Comparison of ENCODE assay signal across 21 cellular contexts in genomic region chr1:37797750-37798345, GRCh38. TPM values are rescaled to one million over a fixed set of nuclear protein-coding genes. Genes with fewer than 3 reads are reported as not detected.
A peak's percentile ranks its signal among the peaks of the same experiment; 100 is the strongest.
DNase-seq lines count a peak whose midpoint lies in the region; ATAC-seq, FAIRE-seq and TF ChIP-seq lines count a peak whose summit lies in the region.
"Had no signal": no experiment of that assay in that cellular context is flagged by ENCODE, and none has a peak within 500 bp of the region (broad histone marks: within the 10 kb centered on the region; RNA-seq: fewer than 3 reads in every experiment).

No MANE protein-coding gene starts in this region.

- no peak for TF ChIP-seq RAD21 in K562 (CRISPR knock-in tag; conservative IDR thresholded peaks at IDR 0.05 in 1 of 2, IDR thresholded peaks at IDR 0.05 in 1 of 2)

- TF ChIP-seq POLR2A in K562 (conservative IDR thresholded peaks at IDR 0.05) = no peak

- no peak for FAIRE-seq in K562 (lab: Jason Lieb, UNC)
- FAIRE-seq: kidney, urothelium cell line had no signal

- TF ChIP-seq EP300 in K562 (IDR thresholded peaks at IDR 0.05; ENCODE audit: low read length) = no peak

- BruUV-seq in K562 (replicated peaks; lab: Mats Ljungman, UMichigan) = no TSS peak

- in situ Hi-C loops in K562 (cut with MboI) = no loop called here

- H3K79me2 ChIP-seq in K562 (ENCODE audit: control insufficient read depth, insufficient read depth, low read length) = no peaks in the 10 kb centered on the region
- H3K79me2 ChIP-seq: hepatocyte had no signal

- intact Hi-C loops in K562 (cut with micrococcal nuclease) (no loop called here), left ventricle myocardium superior (cut with micrococcal nuclease) (no loop called here)

- DNase-seq in AG09309 (ENCODE audit: low read depth) = peak; percentile 57
- peak; percentile 64 for DNase-seq in HT1080 (ENCODE audit: low read depth)
- DNase-seq in K562 (ENCODE audit: extremely low read depth in 1 of 4, low spot score in 3 of 4) = no peak
- peak; percentile 13 for DNase-seq in kidney tubule cell (ENCODE audit: low spot score)
- no peak for DNase-seq in NCI-H2196 (lab: John Stamatoyannopoulos, UW; ENCODE audit: unreplicated experiment)
- DNase-seq in NCI-H748 (lab: John Stamatoyannopoulos, UW; ENCODE audit: unreplicated experiment) = no peak
- no peak for DNase-seq in DMS153 treated with DMSO at 0.1 percent for 48 hours (lab: John Stamatoyannopoulos, UW; ENCODE audit: unreplicated experiment)
- no peak for DNase-seq in left ventricle myocardium superior
- DNase-seq: activated CD4-positive, alpha-beta T cell treated with anti-CD3 and anti-CD28 coated beads, Interleukin-2, amount 50 U/mL, for 4 hours; activated naive CD4-positive, alpha-beta T cell treated with anti-CD3 and anti-CD28 coated beads for 36 hours; dorsolateral prefrontal cortex; KBM-7; kidney; midbrain; NCI-H1436 treated with DMSO at 0.1 percent for 48 hours; NCI-H2227 treated with DMSO at 0.1 percent for 48 hours; right cardiac atrium; RPMI8226 had no signal

- H3K4me2 ChIP-seq in K562 (ENCODE audit: insufficient read depth, low read length) = no peak overlapping the region
- H3K4me2 ChIP-seq: hepatocyte had no signal

- 13% methylated on average over 3 of the region's 3 CpGs for WGBS in K562 (ENCODE audit: insufficient coverage, low coverage, missing lambda C conversion rate)

- H3K4me3 ChIP-seq in AG09309 (ENCODE audit: control insufficient read depth, low read depth, low read length) (no peak overlapping the region), K562 (no peak overlapping the region)
- H3K4me3 ChIP-seq: dorsolateral prefrontal cortex, hepatocyte had no signal

- no peak overlapping the region for H2AFZ ChIP-seq in K562 (ENCODE audit: low read depth, low read length)
- H2AFZ ChIP-seq: hepatocyte had no signal

- CTCF ChIA-PET in K562 (lab: Yijun Ruan, JAX; ENCODE audit: low intra/inter-chr PET ratio) = no interaction called here

- peaks cover 2 to 15% of the 10 kb centered on the region in 2 experiments; a peak in 3 of 5 replicates for H3K27me3 ChIP-seq in K562 (ENCODE audit: control insufficient read depth in 2 of 2, insufficient read depth in 2 of 2, low read length in 2 of 2)
- H3K27me3 ChIP-seq: dorsolateral prefrontal cortex had no signal

- no peak overlapping the region for H3K9ac ChIP-seq in K562 (ENCODE audit: insufficient read depth in 1 of 2, low read depth in 2 of 2, low read length in 2 of 2)

- peaks cover 20% of the 10 kb centered on the region for H4K20me1 ChIP-seq in K562 (replicated peaks; ENCODE audit: control insufficient read depth, insufficient read depth, low read length)

- no peak overlapping the region for H3K27ac ChIP-seq in K562 (ENCODE audit: extremely low read depth, low read depth, low read length)
- H3K27ac ChIP-seq: dorsolateral prefrontal cortex, hepatocyte, HL-60 had no signal

- H3K9me1 ChIP-seq in K562 (ENCODE audit: control insufficient read depth, insufficient read depth, low read length) = no peaks in the 10 kb centered on the region

- POLR2A ChIA-PET in K562 (lab: Yijun Ruan, JAX) = interaction anchor here (2.8 kb wide), 1 partner anchor 10 kb away, joined by 18 read pairs; the partner anchor contains the start of genes C1orf122 and YRDC

- no peak for TF ChIP-seq CTCF in AG09309 (IDR thresholded peaks at IDR 0.05; ENCODE audit: control insufficient read depth, insufficient read depth, low read depth, low read length, missing control alignments)
- TF ChIP-seq CTCF in K562 (IDR thresholded peaks at IDR 0.05 in 2 of 3, conservative IDR thresholded peaks at IDR 0.05 in 1 of 3; ENCODE audit: insufficient read depth in 2 of 3, low read depth in 1 of 3, low read length in 3 of 3) = no peak

- peaks cover 19% of the 10 kb centered on the region for H3K36me3 ChIP-seq in K562 (ENCODE audit: control insufficient read depth, insufficient read depth, low read length)

- H3K9me3 ChIP-seq in K562 (replicated peaks; ENCODE audit: control insufficient read depth, insufficient read depth, low read depth, low read length) = no peaks in the 10 kb centered on the region

- ATAC-seq in K562 = no peak
- ATAC-seq in left ventricle myocardium superior = no peak
- ATAC-seq: right cardiac atrium had no signal

- H3K4me1 ChIP-seq in K562 (replicated peaks in 1 of 2; ENCODE audit: control insufficient read depth in 2 of 2, insufficient read depth in 2 of 2, low read length in 2 of 2) = peaks cover 0 to 27% of the 10 kb centered on the region in 2 experiments; a peak in 3 of 5 replicates

RNA-seq across cellular contexts. Expression of gene MANEAL, which starts 4.2 kb away (rescaled TPM):
- total RNA-seq in HT1080 (2014; rRNA removed; shearing (Covaris generic)) = 18.6 and 21.6 TPM in 2 replicates
- 10.1 and 11.1 TPM in 2 replicates for polyA plus RNA-seq in HT1080 (2015; cell fraction: cytosol; rRNA removed)
- 4.8 and 4.9 TPM in 2 replicates for polyA plus RNA-seq in HT1080 (2015; cell fraction: nucleus; rRNA removed)
- total RNA-seq in K562 (2011; cell fraction: chromatin; rRNA removed; ENCODE audit: low replicate concordance) = 1.1 and 3.1 TPM in 2 replicates
- total RNA-seq in K562 (2011; cell fraction: nucleolus; rRNA removed) = 3.7 and 4.5 TPM in 2 replicates
- 3.5 and 3.7 TPM in 2 replicates for total RNA-seq in K562 (2011; cell fraction: nucleoplasm; rRNA removed)
- 1.2 and 2.7 TPM in 2 replicates for total RNA-seq in K562 (2014; rRNA removed)
- 1.1 TPM in 2 replicates for total RNA-seq in K562 (2014; rRNA removed; fragmentation: Illumina TruSeq; extraction: Trizol)
- total RNA-seq in K562 (2015; rRNA removed; fragmentation: Illumina TruSeq; extraction: Trizol) = 2.0 and 2.1 TPM in 2 replicates
- total RNA-seq in K562 (2021) = 2.0 and 2.2 TPM in 2 replicates
- polyA plus RNA-seq in K562 (2011; rRNA removed) = 1.0 and 3.2 TPM in 2 replicates
- polyA plus RNA-seq in K562 (2011; cell fraction: cytosol; rRNA removed) = 2.0 and 5.7 TPM in 2 replicates
- polyA plus RNA-seq in K562 (2011; cell fraction: nucleus; rRNA removed) = 0.65 and 2.1 TPM in 2 replicates
- polyA plus RNA-seq in K562 (2012) = 1.1 and 2.3 TPM in 2 replicates
- polyA plus RNA-seq in K562 (2014; fragmentation: Illumina TruSeq; extraction: Trizol) = 1.6 and 1.9 TPM in 2 replicates
- under 1 TPM; 0.37 to 0.59 TPM for polyA plus RNA-seq in K562 (2014; fragmentation: Nextera tagmentation; extraction: Ambion mirVana)
- polyA plus RNA-seq in K562 (2014; rRNA removed) = 0.95 and 1.00 TPM in 2 replicates
- 0.69 and 2.1 TPM in 2 replicates for polyA minus RNA-seq in K562 (2011; rRNA and poly(A)+ RNA removed)
- polyA minus RNA-seq in K562 (2011; cell fraction: cytosol; rRNA and poly(A)+ RNA removed) = 2.5 and 4.6 TPM in 2 replicates
- 0.44 and 0.81 TPM in 2 replicates for polyA minus RNA-seq in K562 (2011; cell fraction: nucleus; rRNA and poly(A)+ RNA removed)
- total RNA-seq in left ventricle myocardium superior = 1.8 TPM

RNA-seq across cellular contexts. Expression of gene C1orf122, which starts 9.7 kb away (rescaled TPM):
- total RNA-seq in HT1080 (2014; rRNA removed; shearing (Covaris generic)) = 70.7 and 79.1 TPM in 2 replicates
- 35.0 and 48.0 TPM in 2 replicates for polyA plus RNA-seq in HT1080 (2015; cell fraction: cytosol; rRNA removed)
- 18.9 and 23.8 TPM in 2 replicates for polyA plus RNA-seq in HT1080 (2015; cell fraction: nucleus; rRNA removed)
- total RNA-seq in K562 (2011; cell fraction: chromatin; rRNA removed; ENCODE audit: low replicate concordance) = 2.4 and 6.3 TPM in 2 replicates
- total RNA-seq in K562 (2011; cell fraction: nucleolus; rRNA removed) = 12.6 and 15.3 TPM in 2 replicates
- total RNA-seq in K562 (2011; cell fraction: nucleoplasm; rRNA removed) = 6.2 and 7.9 TPM in 2 replicates
- 70.9 and 85.3 TPM in 2 replicates for total RNA-seq in K562 (2014; rRNA removed)
- 11.2 TPM in 2 replicates for total RNA-seq in K562 (2014; rRNA removed; fragmentation: Illumina TruSeq; extraction: Trizol)
- total RNA-seq in K562 (2015; rRNA removed; fragmentation: Illumina TruSeq; extraction: Trizol) = 18.6 and 22.0 TPM in 2 replicates
- total RNA-seq in K562 (2021) = 51.5 and 52.5 TPM in 2 replicates
- 17.3 and 20.7 TPM in 2 replicates for polyA plus RNA-seq in K562 (2011; rRNA removed)
- 18.1 and 59.5 TPM in 2 replicates for polyA plus RNA-seq in K562 (2011; cell fraction: cytosol; rRNA removed)
- 20.9 and 26.5 TPM in 2 replicates for polyA plus RNA-seq in K562 (2011; cell fraction: nucleus; rRNA removed)
- 19.8 and 25.5 TPM in 2 replicates for polyA plus RNA-seq in K562 (2012)
- 8.5 and 12.4 TPM in 2 replicates for polyA plus RNA-seq in K562 (2014; fragmentation: Illumina TruSeq; extraction: Trizol)
- 1 to 10 TPM; 3.6 to 5.2 TPM for polyA plus RNA-seq in K562 (2014; fragmentation: Nextera tagmentation; extraction: Ambion mirVana)
- 47.9 and 58.3 TPM in 2 replicates for polyA plus RNA-seq in K562 (2014; rRNA removed)
- 2.0 and 2.6 TPM in 2 replicates for polyA minus RNA-seq in K562 (2011; rRNA and poly(A)+ RNA removed)
- polyA minus RNA-seq in K562 (2011; cell fraction: cytosol; rRNA and poly(A)+ RNA removed) = 5.5 and 5.9 TPM in 2 replicates
- 4.3 and 5.7 TPM in 2 replicates for polyA minus RNA-seq in K562 (2011; cell fraction: nucleus; rRNA and poly(A)+ RNA removed)
- 45.6 TPM for total RNA-seq in left ventricle myocardium superior

RNA-seq across cellular contexts. Expression of gene YRDC, which starts 10.2 kb away (rescaled TPM):
- total RNA-seq in HT1080 (2014; rRNA removed; shearing (Covaris generic)) = 65.5 and 67.4 TPM in 2 replicates
- 44.1 and 51.0 TPM in 2 replicates for polyA plus RNA-seq in HT1080 (2015; cell fraction: cytosol; rRNA removed)
- polyA plus RNA-seq in HT1080 (2015; cell fraction: nucleus; rRNA removed) = 25.7 TPM in 2 replicates
- total RNA-seq in K562 (2011; cell fraction: chromatin; rRNA removed; ENCODE audit: low replicate concordance) = 10.5 and 18.9 TPM in 2 replicates
- total RNA-seq in K562 (2011; cell fraction: nucleolus; rRNA removed) = 20.5 and 22.2 TPM in 2 replicates
- 21.0 and 24.2 TPM in 2 replicates for total RNA-seq in K562 (2011; cell fraction: nucleoplasm; rRNA removed)
- total RNA-seq in K562 (2014; rRNA removed) = 58.5 and 65.1 TPM in 2 replicates
- 47.2 and 51.0 TPM in 2 replicates for total RNA-seq in K562 (2014; rRNA removed; fragmentation: Illumina TruSeq; extraction: Trizol)
- total RNA-seq in K562 (2015; rRNA removed; fragmentation: Illumina TruSeq; extraction: Trizol) = 34.1 and 34.2 TPM in 2 replicates
- 57.2 and 60.1 TPM in 2 replicates for total RNA-seq in K562 (2021)
- 49.8 and 56.0 TPM in 2 replicates for polyA plus RNA-seq in K562 (2011; rRNA removed)
- polyA plus RNA-seq in K562 (2011; cell fraction: cytosol; rRNA removed) = 48.6 and 49.6 TPM in 2 replicates
- 18.8 and 19.7 TPM in 2 replicates for polyA plus RNA-seq in K562 (2011; cell fraction: nucleus; rRNA removed)
- 32.7 and 40.3 TPM in 2 replicates for polyA plus RNA-seq in K562 (2012)
- polyA plus RNA-seq in K562 (2014; fragmentation: Illumina TruSeq; extraction: Trizol) = 40.2 and 44.8 TPM in 2 replicates
- polyA plus RNA-seq in K562 (2014; fragmentation: Nextera tagmentation; extraction: Ambion mirVana) = 10 to 100 TPM; 11.1 to 16.7 TPM
- 54.4 and 58.9 TPM in 2 replicates for polyA plus RNA-seq in K562 (2014; rRNA removed)
- 25.0 and 26.0 TPM in 2 replicates for polyA minus RNA-seq in K562 (2011; rRNA and poly(A)+ RNA removed)
- 19.2 and 24.3 TPM in 2 replicates for polyA minus RNA-seq in K562 (2011; cell fraction: cytosol; rRNA and poly(A)+ RNA removed)
- polyA minus RNA-seq in K562 (2011; cell fraction: nucleus; rRNA and poly(A)+ RNA removed) = 10.4 and 11.3 TPM in 2 replicates
- total RNA-seq in left ventricle myocardium superior = 4.0 TPM

RNA-seq across cellular contexts. Expression of gene EPHA10, which starts 32.9 kb away (rescaled TPM):
- 0.06 TPM in 1 of 2 replicates, not detected in the other for total RNA-seq in HT1080 (2014; rRNA removed; shearing (Covaris generic))
- 0.01 TPM in 1 of 2 replicates, not detected in the other for polyA plus RNA-seq in HT1080 (2015; cell fraction: cytosol; rRNA removed)
- not detected in 2 replicates for polyA plus RNA-seq in HT1080 (2015; cell fraction: nucleus; rRNA removed)
- not detected in 2 replicates for total RNA-seq in K562 (2011; cell fraction: chromatin; rRNA removed; ENCODE audit: low replicate concordance)
- not detected in 2 replicates for total RNA-seq in K562 (2011; cell fraction: nucleolus; rRNA removed)
- not detected in 2 replicates for total RNA-seq in K562 (2011; cell fraction: nucleoplasm; rRNA removed)
- not detected in 2 replicates for total RNA-seq in K562 (2014; rRNA removed)
- not detected in 2 replicates for total RNA-seq in K562 (2014; rRNA removed; fragmentation: Illumina TruSeq; extraction: Trizol)
- total RNA-seq in K562 (2015; rRNA removed; fragmentation: Illumina TruSeq; extraction: Trizol) = not detected in 2 replicates
- total RNA-seq in K562 (2021) = 0.02 TPM in 1 of 2 replicates, not detected in the other
- polyA plus RNA-seq in K562 (2011; rRNA removed) = not detected in 2 replicates
- polyA plus RNA-seq in K562 (2011; cell fraction: cytosol; rRNA removed) = not detected in 2 replicates
- 0.04 TPM in 1 of 2 replicates, not detected in the other for polyA plus RNA-seq in K562 (2011; cell fraction: nucleus; rRNA removed)
- polyA plus RNA-seq in K562 (2012) = 0.07 and 0.08 TPM in 2 replicates
- not detected in 2 replicates for polyA plus RNA-seq in K562 (2014; fragmentation: Illumina TruSeq; extraction: Trizol)
- under 1 TPM in 1 of 2 experiments, not detected in 1; 0.03 TPM for polyA plus RNA-seq in K562 (2014; fragmentation: Nextera tagmentation; extraction: Ambion mirVana)
- not detected in 2 replicates for polyA plus RNA-seq in K562 (2014; rRNA removed)
- not detected in 2 replicates for polyA minus RNA-seq in K562 (2011; rRNA and poly(A)+ RNA removed)
- not detected in 2 replicates for polyA minus RNA-seq in K562 (2011; cell fraction: cytosol; rRNA and poly(A)+ RNA removed)
- polyA minus RNA-seq in K562 (2011; cell fraction: nucleus; rRNA and poly(A)+ RNA removed) = not detected in 2 replicates
- total RNA-seq in left ventricle myocardium superior = 0.10 TPM

Comparison
In these comparisons a context has a peak if more than half of its experiments do, and no peak if none do; other contexts are left out.
1. DNase-seq: peak in AG09309 (single experiment), HT1080 (single experiment) and kidney tubule cell (single experiment); none in K562 (0 of 4), NCI-H2196 (single experiment), NCI-H748 (single experiment), DMS153 treated with DMSO at 0.1 percent for 48 hours (single experiment) and left ventricle myocardium superior (single experiment).